Comparison of ENCODE assay signal across 20 cellular contexts in genomic region chr3:140338916-140339315, GRCh38.
"Had no signal": no experiment of that assay in that cellular context is flagged by ENCODE, and none has a peak within 500 bp of the region (broad histone marks: within the 10 kb centered on the region; RNA-seq: fewer than 3 reads in every experiment).

No MANE protein-coding gene starts in this region.

- H3K9me3 ChIP-seq: colonic mucosa, left lung, lower lobe of right lung, mucosa of descending colon had no signal

- H3K4me3 ChIP-seq: colonic mucosa, esophagus muscularis mucosa, gastroesophageal sphincter, heart left ventricle, hepatocyte, left lung, lower lobe of right lung, mucosa of descending colon had no signal

- DNase-seq: colonic mucosa; cortex of kidney; effector CD8-positive, alpha-beta T cell; foreskin keratinocyte; heart left ventricle; hypothalamus; immature natural killer cell; left cardiac atrium; left lung; left ventricle myocardium superior; lower lobe of right lung; mesenchymal stem cell; mucosa of descending colon; naive B cell; naive thymus-derived CD8-positive, alpha-beta T cell had no signal

- H3K27ac ChIP-seq: colonic mucosa, esophagus muscularis mucosa, foreskin keratinocyte, gastroesophageal sphincter, heart left ventricle, hepatocyte, left lung, lower lobe of right lung had no signal

- H3K4me1 ChIP-seq: colonic mucosa, esophagus muscularis mucosa, foreskin keratinocyte, gastroesophageal sphincter, heart left ventricle, left lung, lower lobe of right lung had no signal

- H3K4me2 ChIP-seq: hepatocyte had no signal

- H3K79me2 ChIP-seq: hepatocyte had no signal

- FAIRE-seq: endothelial cell of umbilical vein, frontal cortex had no signal

- H3K36me3 ChIP-seq: colonic mucosa, esophagus muscularis mucosa, gastroesophageal sphincter, heart left ventricle, left lung, lower lobe of right lung had no signal

- H3K27me3 ChIP-seq: colonic mucosa, esophagus muscularis mucosa, gastroesophageal sphincter, heart left ventricle, hepatocyte, left lung had no signal

- H2AFZ ChIP-seq: hepatocyte had no signal

- ATAC-seq: foreskin keratinocyte; gastroesophageal sphincter; heart left ventricle; left cardiac atrium; left lung; left ventricle myocardium superior; lower lobe of right lung; mucosa of descending colon; naive thymus-derived CD8-positive, alpha-beta T cell had no signal
